In the genomic region with DNA sequence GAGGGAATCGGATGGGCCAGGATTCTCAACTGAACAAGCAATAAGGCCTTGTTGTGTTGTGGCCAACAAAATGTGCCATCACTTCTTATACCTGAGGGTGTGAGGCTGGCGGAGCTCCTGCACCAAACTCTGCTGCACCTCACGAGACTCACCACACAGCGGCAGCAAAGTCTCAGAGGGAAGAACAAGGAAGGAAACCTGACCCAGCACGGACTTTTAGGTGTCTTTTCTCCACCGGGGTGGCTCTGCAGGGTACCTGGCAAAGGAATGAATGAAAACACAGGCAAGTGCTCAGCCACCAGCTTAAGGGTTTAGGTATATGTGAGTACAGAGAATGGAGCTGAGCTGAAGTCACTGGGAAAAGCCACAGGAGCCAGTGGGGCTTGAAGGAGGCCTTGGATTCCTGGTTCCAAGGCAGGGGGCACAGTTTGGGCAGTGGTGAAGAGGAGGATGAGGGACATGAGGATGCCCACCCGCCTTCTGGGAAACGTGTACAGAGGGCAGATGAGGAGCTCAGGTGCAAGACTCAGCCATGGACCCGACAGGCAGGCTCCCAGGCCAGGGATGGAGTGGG, we compare ENCODE assay signal across 8 cellular contexts. TPM values are rescaled to one million over a fixed set of nuclear protein-coding genes. Genes with fewer than 3 reads are reported as not detected.
A peak's percentile ranks its signal among the peaks of the same experiment; 100 is the strongest.
DNase-seq lines count a peak whose midpoint lies in the region; ATAC-seq, FAIRE-seq and TF ChIP-seq lines count a peak whose summit lies in the region.

No MANE protein-coding gene starts in this region.

- POLR2A ChIA-PET in CD4-positive, alpha-beta T cell (lab: Charles Lee): no interaction called here

- ATAC-seq in GM18502 (IDR thresholded peaks at IDR 0.05; ENCODE audit: poor library complexity, unreplicated experiment): peak; percentile 88
- ATAC-seq in HG03139 (IDR thresholded peaks at IDR 0.05; ENCODE audit: unreplicated experiment): peak; percentile 65
- no peak for ATAC-seq in CD4-positive, alpha-beta T cell (ENCODE audit: poor library complexity)

- no peak for FAIRE-seq in kidney (lab: Jason Lieb, UNC)

- no peak overlapping the region for H3K27ac Mint-ChIP-seq in CD4-positive, alpha-beta T cell

- no peak overlapping the region for H3K9ac ChIP-seq in kidney (ENCODE audit: low read length in 2 of 2)

- H3K4me1 Mint-ChIP-seq in CD4-positive, alpha-beta T cell (ENCODE audit: low read depth): no peaks in the 10 kb centered on the region

- no peak overlapping the region for H3K27ac ChIP-seq in kidney (ENCODE audit: low read depth in 2 of 2, low read length in 2 of 2)
- H3K27ac ChIP-seq in CD4-positive, alpha-beta T cell (ENCODE audit: low read depth, low read length): no peak overlapping the region

- H3K4me3 ChIP-seq in BE2C (ENCODE audit: low read depth, low read length): no peak overlapping the region
- H3K4me3 ChIP-seq in kidney (ENCODE audit: low read length in 2 of 2): no peak overlapping the region

- TF ChIP-seq CTCF in BE2C (IDR thresholded peaks at IDR 0.05; ENCODE audit: low read depth, low read length) (peak; percentile 59), kidney (IDR thresholded peaks at IDR 0.05; ENCODE audit: borderline replicate concordance, extremely low read depth, insufficient read depth) (peak; percentile 74)
- no peak for TF ChIP-seq CTCF in CD4-positive, alpha-beta T cell (IDR thresholded peaks at IDR 0.05)

- DNase-seq in BE2C (peak; percentile 28), NCI-H526 treated with DMSO at 0.1 percent for 48 hours (lab: John Stamatoyannopoulos, UW) (peak; percentile 61), astrocyte of the hippocampus (ENCODE audit: low read depth, low spot score) (peak; percentile 56), kidney (no peak), superior temporal gyrus (ENCODE audit: extremely low spot score) (peak; percentile 54)
- DNase-seq in CD4-positive, alpha-beta T cell: no peak

- no peaks in the 10 kb centered on the region for H3K9me3 Mint-ChIP-seq in CD4-positive, alpha-beta T cell

- H3K36me3 Mint-ChIP-seq in CD4-positive, alpha-beta T cell (ENCODE audit: low read depth): no peaks in the 10 kb centered on the region

- H3K9me3 ChIP-seq in BE2C: no peaks in the 10 kb centered on the region
- no peaks in the 10 kb centered on the region for H3K9me3 ChIP-seq in kidney (ENCODE audit: control insufficient read depth in 1 of 2, low read length in 2 of 2)
- no peaks in the 10 kb centered on the region for H3K9me3 ChIP-seq in CD4-positive, alpha-beta T cell (ENCODE audit: control insufficient read depth, low read length)

- no peak overlapping the region for H3K4me3 Mint-ChIP-seq in CD4-positive, alpha-beta T cell

- CTCF ChIA-PET in CD4-positive, alpha-beta T cell (lab: Charles Lee): no interaction called here

- H3K36me3 ChIP-seq in BE2C (no peaks in the 10 kb centered on the region), kidney (ENCODE audit: control insufficient read depth in 1 of 2, insufficient read depth in 2 of 2, low read length in 2 of 2) (no peaks in the 10 kb centered on the region)

- no peaks in the 10 kb centered on the region for H3K27me3 ChIP-seq in BE2C
- H3K27me3 ChIP-seq in CD4-positive, alpha-beta T cell (ENCODE audit: control insufficient read depth, insufficient read depth, low read length): no peaks in the 10 kb centered on the region

- intact Hi-C loops in kidney (cut with DNase I): no loop called here
- intact Hi-C loops in CD4-positive, alpha-beta T cell (cut with DNase I, micrococcal nuclease): no loop called here

- H3K4me1 ChIP-seq in BE2C (no peaks in the 10 kb centered on the region), kidney (ENCODE audit: control insufficient read depth in 1 of 2, insufficient read depth in 1 of 2, low read depth in 1 of 2, low read length in 2 of 2) (peaks cover 0 to 2% of the 10 kb centered on the region in 2 donors)

- peaks cover 4% of the 10 kb centered on the region for H3K27me3 Mint-ChIP-seq in CD4-positive, alpha-beta T cell

RNA-seq across cellular contexts. Expression of a gene that starts 31.1 kb away (rescaled TPM):
- not detected for polyA plus RNA-seq in BE2C (2012; ENCODE audit: insufficient read depth, insufficient read length, low read depth)
- total RNA-seq in kidney: not detected
- not detected for polyA plus RNA-seq in kidney (ENCODE audit: insufficient read depth, low read depth, low replicate concordance)
- total RNA-seq in CD4-positive, alpha-beta T cell: not detected

Comparison
In these comparisons a context has a peak if more than half of its experiments do, and no peak if none do; other contexts are left out.
1. DNase-seq: peak in BE2C (single experiment), NCI-H526 treated with DMSO at 0.1 percent for 48 hours (single experiment), astrocyte of the hippocampus (single experiment) and superior temporal gyrus (single experiment); none in kidney (single experiment) and CD4-positive, alpha-beta T cell (0 of 10).